In the genomic region with DNA sequence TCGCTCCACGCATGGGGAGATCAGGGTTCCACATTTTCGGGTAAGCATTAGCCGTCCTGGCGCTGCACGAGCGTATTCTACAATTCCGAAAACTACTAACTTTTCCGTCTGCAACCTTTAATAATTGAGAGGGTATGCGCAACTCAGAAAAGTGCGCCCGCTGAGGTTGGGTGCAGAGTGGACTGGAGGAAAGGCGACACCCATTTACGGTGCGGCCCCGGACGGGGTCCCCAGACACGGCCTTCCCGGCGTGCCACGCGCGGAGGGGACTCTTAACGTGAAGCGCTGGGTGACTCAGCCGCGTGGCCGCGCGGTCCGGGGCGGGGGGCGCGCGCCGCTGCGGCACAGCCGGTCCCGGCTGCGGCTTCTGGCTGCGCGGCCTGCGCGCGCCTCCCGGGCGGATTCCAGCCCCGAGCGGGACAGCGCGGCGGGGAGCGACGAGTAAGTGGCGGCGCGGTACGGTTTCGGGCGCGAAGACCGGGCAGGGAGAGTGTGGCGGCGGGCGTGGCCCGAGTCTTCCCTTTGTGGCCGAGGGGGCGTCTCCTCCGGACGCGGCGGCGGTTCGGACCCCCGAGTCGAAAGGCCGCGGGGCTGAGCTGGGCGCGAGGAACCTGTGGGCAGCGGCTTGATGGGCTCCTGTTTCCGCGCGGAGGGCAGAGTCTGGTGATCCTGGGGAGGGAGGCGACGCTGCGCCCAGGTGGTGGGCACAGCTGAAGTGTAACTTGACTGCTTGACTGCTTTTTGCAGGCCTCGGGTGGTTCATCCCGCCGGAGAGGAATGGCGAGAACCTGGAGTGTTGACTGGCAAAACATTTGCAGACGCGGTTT, we compare ENCODE assay signal across 1 cellular context.
A peak's percentile ranks its signal among the peaks of the same experiment; 100 is the strongest.
TF ChIP-seq lines count a peak whose summit lies in the region.

KCTD20 (plus strand) TSS at position 330 of the 827 bp plus-strand sequence. CDS start 27,098 bp downstream, outside the sequence.
PXT1 (minus strand) TSS at position 184 of the 827 bp plus-strand sequence. CDS start 16,772 bp downstream, outside the sequence.

TF ChIP-seq in HEK293, 187 proteins besides CTCF, POLR2A, EP300 and RAD21 (continued from another document):
- TF ChIP-seq ZNF398 (tag by site-specific recombination; IDR thresholded peaks at IDR 0.05) (peak; percentile 47; the same call in 1 of the 2 replicates), ZNF37A (tag by site-specific recombination; IDR thresholded peaks at IDR 0.05) (no peak), SP7 (tag by site-specific recombination; IDR thresholded peaks at IDR 0.05) (peak; percentile 61; the same call in 1 of the 2 replicates), SP2 (tag by site-specific recombination; IDR thresholded peaks at IDR 0.05) (peak; percentile 35), ZNF624 (tag by site-specific recombination; IDR thresholded peaks at IDR 0.05) (no peak)
- TF ChIP-seq, protein P1, sequence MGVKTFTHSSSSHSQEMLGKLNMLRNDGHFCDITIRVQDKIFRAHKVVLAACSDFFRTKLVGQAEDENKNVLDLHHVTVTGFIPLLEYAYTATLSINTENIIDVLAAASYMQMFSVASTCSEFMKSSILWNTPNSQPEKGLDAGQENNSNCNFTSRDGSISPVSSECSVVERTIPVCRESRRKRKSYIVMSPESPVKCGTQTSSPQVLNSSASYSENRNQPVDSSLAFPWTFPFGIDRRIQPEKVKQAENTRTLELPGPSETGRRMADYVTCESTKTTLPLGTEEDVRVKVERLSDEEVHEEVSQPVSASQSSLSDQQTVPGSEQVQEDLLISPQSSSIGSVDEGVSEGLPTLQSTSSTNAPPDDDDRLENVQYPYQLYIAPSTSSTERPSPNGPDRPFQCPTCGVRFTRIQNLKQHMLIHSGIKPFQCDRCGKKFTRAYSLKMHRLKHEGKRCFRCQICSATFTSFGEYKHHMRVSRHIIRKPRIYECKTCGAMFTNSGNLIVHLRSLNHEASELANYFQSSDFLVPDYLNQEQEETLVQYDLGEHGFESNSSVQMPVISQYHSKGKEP (tag by site-specific recombination; IDR thresholded peaks at IDR 0.05) = peak; percentile 56; the same call in 1 of the 2 replicates
